ENCODE assay signal across 9 cellular contexts in the genomic region with DNA sequence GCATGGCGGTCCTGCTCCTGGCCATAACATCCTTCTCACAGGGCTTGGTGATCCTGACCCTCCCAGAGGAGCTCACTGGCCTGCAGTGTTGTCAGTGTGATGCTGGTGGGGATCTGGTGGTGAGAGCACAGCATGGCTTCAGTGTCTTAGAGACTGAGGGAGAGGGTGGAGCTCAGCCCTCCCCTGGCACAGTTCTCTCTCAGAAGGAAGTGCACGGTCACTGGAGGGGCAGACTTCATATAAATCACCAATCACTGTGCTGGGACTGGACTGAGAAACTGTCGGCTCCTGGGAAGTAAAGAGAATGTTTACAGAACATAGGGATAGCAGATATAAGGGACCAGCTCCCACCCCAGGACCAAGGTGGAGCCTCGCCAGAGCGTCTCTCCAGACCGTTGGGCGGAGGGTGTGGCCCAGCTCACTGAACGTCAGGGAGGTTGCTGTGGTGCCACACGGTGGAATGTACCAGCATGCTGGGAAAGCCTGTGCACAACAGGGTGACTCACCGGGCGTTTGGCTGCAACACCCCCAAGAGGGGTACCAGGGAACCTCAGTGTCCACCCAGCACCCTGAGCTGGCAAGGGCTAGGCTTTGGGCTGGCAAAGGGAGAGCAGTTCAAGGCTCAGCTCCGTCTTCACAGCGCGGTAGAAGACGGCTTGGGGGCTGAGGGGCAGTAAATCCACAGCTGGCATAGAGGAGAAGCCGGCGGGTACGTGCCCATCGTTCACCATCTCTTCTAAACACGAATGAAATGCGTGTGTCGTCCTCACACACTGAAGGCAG. TPM values are rescaled to one million over a fixed set of nuclear protein-coding genes. Genes with fewer than 3 reads are reported as not detected.
A peak's percentile ranks its signal among the peaks of the same experiment; 100 is the strongest.
DNase-seq lines count a peak whose midpoint lies in the region; ATAC-seq and TF ChIP-seq lines count a peak whose summit lies in the region.
"Had no signal": no experiment of that assay in that cellular context is flagged by ENCODE, and none has a peak within 500 bp of the region (broad histone marks: within the 10 kb centered on the region; RNA-seq: fewer than 3 reads in every experiment).

No MANE protein-coding gene starts in this region.

- H3K9ac ChIP-seq in colonic mucosa (ENCODE audit: low read depth in 2 of 2, low read length in 2 of 2), result peak overlapping the region; percentile 8 to 59

- H3K9me3 ChIP-seq in colonic mucosa (no peaks in the 10 kb centered on the region), left lung (no peaks in the 10 kb centered on the region), thyroid gland (no peaks in the 10 kb centered on the region)

- intact Hi-C loops in colonic mucosa (cut with DNase I), result no loop called here
- intact Hi-C loops in left lung (cut with DNase I), result no loop called here
- intact Hi-C loops in thyroid gland (cut with DNase I), result no loop called here

- ATAC-seq in left lung (peak; percentile 75), HG03442 (IDR thresholded peaks at IDR 0.05; ENCODE audit: unreplicated experiment) (no peak)
- ATAC-seq: stimulated activated effector memory CD8-positive, alpha-beta T cell treated with anti-CD3 and anti-CD28 coated beads, Interleukin-12 subunit alpha, Interleukin-12 subunit beta, amount 100 ng/mL, for 72 hours had no signal

- peak overlapping the region; percentile 80 for H3K27ac ChIP-seq in colonic mucosa
- H3K27ac ChIP-seq in left lung, result peak overlapping the region; percentile 50 to 55
- peak overlapping the region; percentile 89 to 92 (median 89) for H3K27ac ChIP-seq in thyroid gland

- TF ChIP-seq CTCF in colonic mucosa (IDR thresholded peaks at IDR 0.05) (no peak), left lung (IDR thresholded peaks at IDR 0.05) (no peak), thyroid gland (IDR thresholded peaks at IDR 0.05) (peak in 2 of 6 experiments; percentile 12 to 16)

- H3K4me3 ChIP-seq in colonic mucosa (no peak overlapping the region), left lung (no peak overlapping the region), thyroid gland (replicated peaks in 1 of 3) (no peak overlapping the region)

- H3K27me3 ChIP-seq in colonic mucosa (no peaks in the 10 kb centered on the region), left lung (no peaks in the 10 kb centered on the region), thyroid gland (no peaks in the 10 kb centered on the region)

- H3K36me3 ChIP-seq in colonic mucosa, result no peaks in the 10 kb centered on the region
- H3K36me3 ChIP-seq in left lung, result peaks cover 0 to 84% of the 10 kb centered on the region in 2 donors
- H3K36me3 ChIP-seq in thyroid gland, result peaks cover 20% of the 10 kb centered on the region in 2 donors

- TF ChIP-seq POLR2A in thyroid gland (IDR thresholded peaks at IDR 0.05), result no peak

- H3K4me1 ChIP-seq in colonic mucosa, result peaks cover 4% of the 10 kb centered on the region
- H3K4me1 ChIP-seq in left lung, result peaks cover 0 to 6% of the 10 kb centered on the region in 2 donors
- peaks cover 4 to 18% of the 10 kb centered on the region in 2 donors for H3K4me1 ChIP-seq in thyroid gland

- DNase-seq in HUDEP-2 (lab: John Stamatoyannopoulos, UW; ENCODE audit: unreplicated experiment in 76 of 76), result peak in 72 of 76 experiments; percentile 15 to 90 (median 74)
- DNase-seq in colonic mucosa, result peak; percentile 90
- peak in 1 of 2 donors; percentile 82 for DNase-seq in left lung
- DNase-seq in thyroid gland, result peak; percentile 69 to 81
- no peak for DNase-seq in activated gamma-delta T cell (lab: John Stamatoyannopoulos, UW)
- DNase-seq in activated CD4-positive, alpha-beta T cell treated with anti-CD3 and anti-CD28 coated beads, Interleukin-2, amount 50 U/mL, for 48 hours, result no peak
- DNase-seq in GF-D8 (lab: John Stamatoyannopoulos, UW), result no peak

- WGBS in thyroid gland, 2 donors, result 72 to 77% methylated on average over 18 to 22 of the region's 22 CpGs

RNA-seq across cellular contexts. Expression of gene GET4, which starts 8.8 kb away (rescaled TPM):
- total RNA-seq in colonic mucosa, result 10 to 100 TPM; 33.0 to 35.9 TPM
- total RNA-seq in left lung, result 10 to 100 TPM; 30.1 to 31.6 TPM
- total RNA-seq in thyroid gland, result 10 to 100 TPM; 29.2 to 38.7 (median 34.3) TPM

RNA-seq across cellular contexts. Expression of gene SUN1, which starts 35.3 kb away (rescaled TPM):
- total RNA-seq in colonic mucosa (100 to 1,000 TPM; 122 to 158 TPM), left lung (100 to 1,000 TPM; 101 to 109 TPM), thyroid gland (100 to 1,000 TPM; 146 to 260 (median 186) TPM)

Comparison
In these comparisons a context has a peak if more than half of its experiments do, and no peak if none do; other contexts are left out.
1. DNase-seq: peak in HUDEP-2 (72 of 76), colonic mucosa (single experiment) and thyroid gland (2 of 2); none in activated gamma-delta T cell (single experiment), activated CD4-positive, alpha-beta T cell treated with anti-CD3 and anti-CD28 coated beads, Interleukin-2, amount 50 U/mL, for 48 hours (0 of 2) and GF-D8 (single experiment).
2. Peak in every context shown above with its lines, with median percentiles within 50 percentile points of each other: H3K27ac ChIP-seq.